ENCODE assay signal across 8 cellular contexts in the genomic region with DNA sequence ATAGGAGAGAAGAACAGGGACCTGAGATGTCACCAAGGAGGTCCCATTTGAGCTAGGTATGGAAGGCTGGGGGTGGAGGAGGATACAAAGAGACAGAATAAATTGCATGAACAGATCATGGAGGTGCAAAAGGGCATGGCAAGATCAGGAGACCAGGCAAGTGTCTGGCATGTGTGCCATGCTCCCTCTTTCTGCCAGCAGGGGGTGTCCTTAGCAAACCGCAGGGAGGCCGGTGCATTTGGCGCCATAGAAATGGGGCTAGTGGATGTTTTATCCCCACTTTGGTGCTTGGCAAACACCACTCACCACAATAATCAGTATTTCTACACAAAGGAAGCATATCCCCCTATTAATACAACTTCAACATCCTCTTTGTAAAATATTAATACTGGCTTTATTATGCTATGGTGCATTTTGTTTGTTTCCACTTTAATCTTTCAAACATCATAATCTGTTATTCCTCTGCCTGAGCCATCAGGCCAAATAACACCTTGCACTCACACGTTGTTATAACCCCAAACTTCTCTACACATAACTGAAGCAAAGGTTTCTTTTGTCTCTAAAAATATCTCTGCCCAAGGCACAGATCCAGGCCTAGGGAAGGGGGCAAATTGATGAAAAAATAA. TPM values are rescaled to one million over a fixed set of nuclear protein-coding genes. Genes with fewer than 3 reads are reported as not detected.
DNase-seq lines count a peak whose midpoint lies in the region; ATAC-seq lines count a peak whose summit lies in the region.

No MANE protein-coding gene starts in this region.

- ATAC-seq in activated naive CD8-positive, alpha-beta T cell treated with anti-CD3 and anti-CD28 coated beads, Interleukin-2, amount 10 ng/mL, durations not matched to agents 7 days and 5 days (ENCODE audit: low read depth): peak; percentile 31
- ATAC-seq in HG02763 (IDR thresholded peaks at IDR 0.05; ENCODE audit: unreplicated experiment): no peak

- H3K4me1 Mint-ChIP-seq in activated naive CD8-positive, alpha-beta T cell treated with anti-CD3 and anti-CD28 coated beads, Interleukin-2, amount 10 ng/mL, durations not matched to agents 7 days and 5 days: peaks cover 14% of the 10 kb centered on the region

- no peak overlapping the region for H3K27ac Mint-ChIP-seq in activated naive CD8-positive, alpha-beta T cell treated with anti-CD3 and anti-CD28 coated beads, Interleukin-2, amount 10 ng/mL, durations not matched to agents 7 days and 5 days

- no peaks in the 10 kb centered on the region for H3K36me3 Mint-ChIP-seq in activated naive CD8-positive, alpha-beta T cell treated with anti-CD3 and anti-CD28 coated beads, Interleukin-2, amount 10 ng/mL, durations not matched to agents 7 days and 5 days

- no peak overlapping the region for H3K4me3 Mint-ChIP-seq in activated naive CD8-positive, alpha-beta T cell treated with anti-CD3 and anti-CD28 coated beads, Interleukin-2, amount 10 ng/mL, durations not matched to agents 7 days and 5 days

- no peaks in the 10 kb centered on the region for H3K9me3 Mint-ChIP-seq in activated naive CD8-positive, alpha-beta T cell treated with anti-CD3 and anti-CD28 coated beads, Interleukin-2, amount 10 ng/mL, durations not matched to agents 7 days and 5 days

- DNase-seq in COLO829 (ENCODE audit: low spot score) (peak; percentile 90), HuH-7.5 (ENCODE audit: low spot score) (peak; percentile 60), T follicular helper cell (ENCODE audit: low read depth) (peak; percentile 39), left kidney (ENCODE audit: low read depth, low spot score) (peak; percentile 47), dedifferentiated amniotic fluid mesenchymal stem cell (ENCODE audit: extremely low spot score) (no peak)
- DNase-seq in activated naive CD8-positive, alpha-beta T cell treated with anti-CD3 and anti-CD28 coated beads, Interleukin-2, amount 10 ng/mL, durations not matched to agents 7 days and 5 days: peak; percentile 68
- peak; percentile 31 to 33 for DNase-seq in stimulated activated CD8-positive, alpha-beta memory T cell treated with anti-CD3 and anti-CD28 coated beads, Interleukin-7, amount 100 ng/mL, for 4 hours (ENCODE audit: low read depth in 2 of 2)

- H3K27me3 Mint-ChIP-seq in activated naive CD8-positive, alpha-beta T cell treated with anti-CD3 and anti-CD28 coated beads, Interleukin-2, amount 10 ng/mL, durations not matched to agents 7 days and 5 days: no peaks in the 10 kb centered on the region

- POLR2A ChIA-PET in activated naive CD8-positive, alpha-beta T cell treated with anti-CD3 and anti-CD28 coated beads, Interleukin-2, amount 10 ng/mL, durations not matched to agents 7 days and 5 days (lab: Charles Lee): interaction anchor here (2.1 kb wide), 1 partner anchor 23 kb away, joined by 10 read pairs; no protein-coding TSS in a partner anchor

RNA-seq across cellular contexts. Expression of a gene that starts 25.9 kb away (rescaled TPM):
- 100 to 1,000 TPM; 365 to 373 TPM for total RNA-seq in activated naive CD8-positive, alpha-beta T cell treated with anti-CD3 and anti-CD28 coated beads, Interleukin-2, amount 10 ng/mL, durations not matched to agents 7 days and 5 days

RNA-seq across cellular contexts. Expression of a gene that starts 30.9 kb away (rescaled TPM):
- total RNA-seq in activated naive CD8-positive, alpha-beta T cell treated with anti-CD3 and anti-CD28 coated beads, Interleukin-2, amount 10 ng/mL, durations not matched to agents 7 days and 5 days: 1 to 10 TPM; 2.2 to 2.7 TPM

RNA-seq across cellular contexts. Expression of a gene that starts 35.8 kb away (rescaled TPM):
- total RNA-seq in activated naive CD8-positive, alpha-beta T cell treated with anti-CD3 and anti-CD28 coated beads, Interleukin-2, amount 10 ng/mL, durations not matched to agents 7 days and 5 days: 100 to 1,000 TPM; 385 to 394 TPM

RNA-seq across cellular contexts. Expression of a gene that starts 39.2 kb away (rescaled TPM):
- not detected for total RNA-seq in activated naive CD8-positive, alpha-beta T cell treated with anti-CD3 and anti-CD28 coated beads, Interleukin-2, amount 10 ng/mL, durations not matched to agents 7 days and 5 days

RNA-seq across cellular contexts. Expression of a gene that starts 49.4 kb away (rescaled TPM):
- not detected for total RNA-seq in activated naive CD8-positive, alpha-beta T cell treated with anti-CD3 and anti-CD28 coated beads, Interleukin-2, amount 10 ng/mL, durations not matched to agents 7 days and 5 days
